26 cellular contexts compared by ENCODE assay signal in genomic region chr9:28587052-28587451, GRCh38.
"Had no signal": no experiment of that assay in that cellular context is flagged by ENCODE, and none has a peak within 500 bp of the region (broad histone marks: within the 10 kb centered on the region; RNA-seq: fewer than 3 reads in every experiment).

No MANE protein-coding gene starts in this region.

- H3K4me1 ChIP-seq: stomach, suprapubic skin, testis, thyroid gland, tibial artery, tibial nerve, transverse colon, upper lobe of left lung, upper lobe of right lung, uterus, vagina had no signal

- H3K4me3 ChIP-seq: stomach, suprapubic skin, testis, thoracic aorta, thyroid gland, tibial artery, tibial nerve, transverse colon, upper lobe of left lung, upper lobe of right lung, uterus, vagina had no signal

- H3K9me3 ChIP-seq: suprapubic skin, testis, thoracic aorta, thyroid gland, tibial nerve, transverse colon, upper lobe of left lung, upper lobe of right lung, uterus, vagina had no signal

- H3K36me3 ChIP-seq: stomach, suprapubic skin, thoracic aorta, thyroid gland, tibial artery, tibial nerve, transverse colon, upper lobe of left lung, upper lobe of right lung, uterus, vagina had no signal

- H3K27ac ChIP-seq: stomach, suprapubic skin, testis, thoracic aorta, thyroid gland, tibial artery, tibial nerve, transverse colon, upper lobe of left lung, upper lobe of right lung, uterus, vagina had no signal

- DNase-seq: stimulated activated CD4-positive, alpha-beta T cell treated with anti-CD3 and anti-CD28 coated beads, Interleukin-2, amount 100 ng/mL, for 48 hours; stimulated activated CD4-positive, alpha-beta T cell treated with anti-CD3 and anti-CD28 coated beads, Interleukin-4, amount 100 ng/mL, for 1 hour; stimulated activated CD4-positive, alpha-beta T cell treated with anti-CD3 and anti-CD28 coated beads, Interleukin-4, amount 100 ng/mL, for 24 hours; stimulated activated CD4-positive, alpha-beta T cell treated with anti-CD3 and anti-CD28 coated beads, Interleukin-4, amount 100 ng/mL, for 4 hours; stimulated activated CD8-positive, alpha-beta memory T cell treated with anti-CD3 and anti-CD28 coated beads, Interleukin-4, amount 100 ng/mL, for 48 hours; stimulated activated naive B cell treated with anti-CD40 and anti-IgM and Interleukin-4, amounts not matched to agents 10 μg/mL and 1 μg/mL and 100 μg/mL, for 72 hours; stimulated activated naive CD4-positive, alpha-beta T cell; stimulated activated naive CD4-positive, alpha-beta T cell treated with Interleukin-2 at 50 U/mL for 16 hours; stimulated activated naive CD8-positive, alpha-beta T cell treated with anti-CD3 and anti-CD28 coated beads, Interleukin-15, amount 100 ng/mL, for 72 hours; stimulated activated naive CD8-positive, alpha-beta T cell treated with anti-CD3 and anti-CD28 coated beads, Interleukin-15, Interleukin-2, amounts not matched to agents 100 U/mL and 50 U/mL, for 24 hours; stomach; substantia nigra; testis; thyroid gland; tibial artery; transverse colon; trophoblast cell; upper lobe of left lung; upper lobe of right lung; uterus had no signal

- ATAC-seq: stimulated activated effector memory CD8-positive, alpha-beta T cell treated with anti-CD3 and anti-CD28 coated beads, Interleukin-12 subunit alpha, Interleukin-12 subunit beta, amount 100 ng/mL, for 72 hours; stimulated activated memory B cell treated with anti-CD40 and anti-IgM and Interleukin-4, amounts not matched to agents 10 μg/mL and 1 μg/mL and 100 μg/mL, for 72 hours; stimulated activated naive B cell treated with anti-CD40 and anti-IgM and Interleukin-4, amounts not matched to agents 10 μg/mL and 1 μg/mL and 100 μg/mL, for 72 hours; stimulated activated naive CD8-positive, alpha-beta T cell treated with anti-CD3 and anti-CD28 coated beads, Interleukin-15, amount 100 ng/mL, for 72 hours; stimulated activated naive CD8-positive, alpha-beta T cell treated with anti-CD3 and anti-CD28 coated beads, Interleukin-15, Interleukin-2, amounts not matched to agents 100 U/mL and 50 U/mL, for 24 hours; upper lobe of right lung had no signal

- H3K27me3 ChIP-seq: stomach, suprapubic skin, testis, thyroid gland, tibial artery, tibial nerve, transverse colon, upper lobe of left lung, upper lobe of right lung, uterus, vagina had no signal
